28 cellular contexts compared by ENCODE assay signal in genomic region chr11:75197512-75198277, GRCh38. TPM values are rescaled to one million over a fixed set of nuclear protein-coding genes. Genes with fewer than 3 reads are reported as not detected.
"Had no signal": no experiment of that assay in that cellular context is flagged by ENCODE, and none has a peak within 500 bp of the region (broad histone marks: within the 10 kb centered on the region; RNA-seq: fewer than 3 reads in every experiment).

No MANE protein-coding gene starts in this region.

- FAIRE-seq: colon, kidney, urothelium cell line had no signal

- H3K4me3 ChIP-seq: gastroesophageal sphincter, heart left ventricle, hepatocyte, lung, psoas muscle, skin epidermis, spleen, thyroid gland had no signal

- ATAC-seq: foreskin keratinocyte; gastroesophageal sphincter; heart left ventricle; left lobe of liver; natural killer cell treated with Interleukin-12 subunit alpha and Interleukin-12 subunit beta and Interleukin-15 and Interleukin-18, amount 100 ng/mL, for 72 hours; psoas muscle; right cardiac atrium; stimulated activated naive B cell treated with anti-CD40 and anti-IgM and Interleukin-4, amounts not matched to agents 10 μg/mL and 1 μg/mL and 100 μg/mL, for 72 hours; stimulated activated naive CD8-positive, alpha-beta T cell treated with anti-CD3 and anti-CD28 coated beads, Interleukin-15, amount 100 ng/mL, for 72 hours had no signal

- H3K27ac ChIP-seq: epithelial cell of prostate, foreskin keratinocyte, gastroesophageal sphincter, hepatocyte, psoas muscle, spleen, thyroid gland had no signal

- H3K9me3 ChIP-seq: gastroesophageal sphincter, heart left ventricle, psoas muscle, spleen, thyroid gland had no signal

- H3K36me3 ChIP-seq: thyroid gland had no signal

- H3K4me1 ChIP-seq: foreskin keratinocyte, psoas muscle had no signal

- H2AFZ ChIP-seq: hepatocyte had no signal

- DNase-seq: cerebellar nuclear complex; effector CD8-positive, alpha-beta T cell; heart left ventricle; kidney; psoas muscle; spleen; stimulated activated naive B cell treated with anti-CD40 and anti-IgM and Interleukin-4, amounts not matched to agents 10 μg/mL and 1 μg/mL and 100 μg/mL, for 72 hours; stimulated activated naive CD8-positive, alpha-beta T cell treated with anti-CD3 and anti-CD28 coated beads, Interleukin-15, amount 100 ng/mL, for 72 hours; trophoblast cell had no signal

- H3K4me2 ChIP-seq: hepatocyte had no signal

- H3K27me3 ChIP-seq: gastroesophageal sphincter, heart left ventricle, hepatocyte, thyroid gland had no signal

RNA-seq across cellular contexts. Expression of gene TPBGL, which starts 42.9 kb away (rescaled TPM):
- total RNA-seq: esophagus mucosa, fibroblast of lung, foreskin keratinocyte, hepatocyte, left lobe of liver, liver, osteocyte, temporal lobe had no signal
- polyA plus RNA-seq: fibroblast of lung had no signal

RNA-seq across cellular contexts. Expression of gene SLCO2B1, which starts 46.8 kb away (rescaled TPM):
- total RNA-seq: fibroblast of lung, foreskin keratinocyte, mononuclear cell, neural crest cell had no signal
- polyA plus RNA-seq: fibroblast of lung, foreskin keratinocyte had no signal
